ENCODE assay signal across 25 cellular contexts in genomic region chr4:6632125-6632524, GRCh38. TPM values are rescaled to one million over a fixed set of nuclear protein-coding genes. Genes with fewer than 3 reads are reported as not detected.
A peak's percentile ranks its signal among the peaks of the same experiment; 100 is the strongest.
DNase-seq lines count a peak whose midpoint lies in the region; ATAC-seq, FAIRE-seq and TF ChIP-seq lines count a peak whose summit lies in the region.
"Had no signal": no experiment of that assay in that cellular context is flagged by ENCODE, and none has a peak within 500 bp of the region (broad histone marks: within the 10 kb centered on the region; RNA-seq: fewer than 3 reads in every experiment).

No MANE protein-coding gene starts in this region.

- H3K27ac Mint-ChIP-seq in T-helper 2 cell treated with Interferon-gamma antibody and Interleukin-4, amounts not matched to agents 5 μg/mL and 100 μg/mL, for 36 hours: peak overlapping the region; percentile 35
- H3K27ac Mint-ChIP-seq in stimulated activated effector memory CD8-positive, alpha-beta T cell treated with anti-CD3 and anti-CD28 coated beads, Interleukin-12 subunit alpha, Interleukin-12 subunit beta, amount 100 ng/mL, for 72 hours: peak overlapping the region; percentile 6
- H3K27ac Mint-ChIP-seq: HFFc6 had no signal

- POLR2A ChIA-PET in H1 (lab: Charles Lee; ENCODE audit: partially characterized antibody): interaction anchor here (1.4 to 1.8 kb wide), 3 partner anchors 26 to 57 kb away, joined by 3 to 6 read pairs (median 4); partner anchors contain the start of gene MAN2B2

- TF ChIP-seq POLR2A in H1 (IDR thresholded peaks at IDR 0.05; ENCODE audit: control extremely low read depth in 1 of 2, low read depth in 2 of 2, low read length in 2 of 2): no peak

- TF ChIP-seq EP300 in H1 (IDR thresholded peaks at IDR 0.05; ENCODE audit: borderline replicate concordance in 1 of 2, low read depth in 2 of 2, low read length in 2 of 2): no peak

- no peak overlapping the region for H4K5ac ChIP-seq in H1 (ENCODE audit: insufficient read length, low read depth, low read length)

- no peaks in the 10 kb centered on the region for H3K36me3 ChIP-seq in H1 (ENCODE audit: control insufficient read depth in 2 of 4, insufficient read depth in 4 of 4, low read length in 3 of 4)
- H3K36me3 ChIP-seq: BE2C, HAP-1 had no signal

- H3K56ac ChIP-seq in H1 (replicated peaks; ENCODE audit: insufficient read length, low read depth, low read length): no peak overlapping the region

- H3K9me3 ChIP-seq in H1 (ENCODE audit: insufficient read depth in 2 of 2, low read depth in 1 of 2, low read length in 1 of 2): no peaks in the 10 kb centered on the region
- H3K9me3 ChIP-seq: BE2C, HAP-1 had no signal

- H3K4me1 Mint-ChIP-seq in T-helper 2 cell treated with Interferon-gamma antibody and Interleukin-4, amounts not matched to agents 5 μg/mL and 100 μg/mL, for 36 hours (ENCODE audit: low read depth): peaks cover 6% of the 10 kb centered on the region
- no peaks in the 10 kb centered on the region for H3K4me1 Mint-ChIP-seq in stimulated activated effector memory CD8-positive, alpha-beta T cell treated with anti-CD3 and anti-CD28 coated beads, Interleukin-12 subunit alpha, Interleukin-12 subunit beta, amount 100 ng/mL, for 72 hours

- TF ChIP-seq CTCF in C4-2B (conservative IDR thresholded peaks at IDR 0.05): no peak
- TF ChIP-seq CTCF in H1 (IDR thresholded peaks at IDR 0.05; ENCODE audit: control extremely low read depth in 1 of 3, insufficient read depth in 1 of 3, low read depth in 1 of 3, low read length in 3 of 3): no peak

- H4K91ac ChIP-seq in H1 (replicated peaks; ENCODE audit: insufficient read length, low read length): no peak overlapping the region

- no peaks in the 10 kb centered on the region for H3K36me3 Mint-ChIP-seq in T-helper 2 cell treated with Interferon-gamma antibody and Interleukin-4, amounts not matched to agents 5 μg/mL and 100 μg/mL, for 36 hours (ENCODE audit: low read depth)
- no peaks in the 10 kb centered on the region for H3K36me3 Mint-ChIP-seq in stimulated activated effector memory CD8-positive, alpha-beta T cell treated with anti-CD3 and anti-CD28 coated beads, Interleukin-12 subunit alpha, Interleukin-12 subunit beta, amount 100 ng/mL, for 72 hours
- H3K36me3 Mint-ChIP-seq: CD4-positive, CD25-positive, alpha-beta regulatory T cell had no signal

- H3K27ac ChIP-seq in C4-2B (peak overlapping the region; percentile 56), H1 (ENCODE audit: low read depth, low read length) (no peak overlapping the region)
- H3K27ac ChIP-seq: GM23248 had no signal

- H3K4me1 ChIP-seq in H1 (replicated peaks in 1 of 4; ENCODE audit: control insufficient read depth in 3 of 4, insufficient read depth in 4 of 4, low read length in 3 of 4): no peaks in the 10 kb centered on the region; a peak in 1 of 7 replicates
- H3K4me1 ChIP-seq: BE2C had no signal

- no peak overlapping the region for H3K4me3 Mint-ChIP-seq in T-helper 2 cell treated with Interferon-gamma antibody and Interleukin-4, amounts not matched to agents 5 μg/mL and 100 μg/mL, for 36 hours
- H3K4me3 Mint-ChIP-seq in stimulated activated effector memory CD8-positive, alpha-beta T cell treated with anti-CD3 and anti-CD28 coated beads, Interleukin-12 subunit alpha, Interleukin-12 subunit beta, amount 100 ng/mL, for 72 hours: no peak overlapping the region
- H3K4me3 Mint-ChIP-seq: CD4-positive, CD25-positive, alpha-beta regulatory T cell; HFFc6 had no signal

- DNase-seq in T-helper 2 cell treated with Interferon-gamma antibody and Interleukin-4, amounts not matched to agents 5 μg/mL and 100 μg/mL, for 36 hours (ENCODE audit: low spot score): no peak
- no peak for DNase-seq in T-helper 2 cell
- no peak for DNase-seq in H1 (ENCODE audit: low read depth in 1 of 2, low spot score in 2 of 2)
- DNase-seq in stimulated activated effector memory CD8-positive, alpha-beta T cell treated with anti-CD3 and anti-CD28 coated beads, Interleukin-12 subunit alpha, Interleukin-12 subunit beta, amount 100 ng/mL, for 72 hours (ENCODE audit: low spot score in 2 of 2): no peak
- DNase-seq in DMS114 treated with DMSO at 0.1 percent for 48 hours (lab: John Stamatoyannopoulos, UW; ENCODE audit: unreplicated experiment): no peak
- no peak for DNase-seq in NCI-H2171 (lab: John Stamatoyannopoulos, UW)
- DNase-seq: 8988T; ACHN; BE2C; CD4-positive, CD25-positive, alpha-beta regulatory T cell; GM23248; HFFc6; KBM-7; MV-4-11; NCI-H1105; NCI-H1436 treated with DMSO at 0.1 percent for 48 hours; NCI-H187 treated with DMSO at 0.1 percent for 48 hours; NCI-H524 treated with DMSO at 0.1 percent for 48 hours; NCI-H774; RPMI8226; SHP77 had no signal

- H3K9me3 Mint-ChIP-seq in T-helper 2 cell treated with Interferon-gamma antibody and Interleukin-4, amounts not matched to agents 5 μg/mL and 100 μg/mL, for 36 hours: no peaks in the 10 kb centered on the region
- H3K9me3 Mint-ChIP-seq in stimulated activated effector memory CD8-positive, alpha-beta T cell treated with anti-CD3 and anti-CD28 coated beads, Interleukin-12 subunit alpha, Interleukin-12 subunit beta, amount 100 ng/mL, for 72 hours: no peaks in the 10 kb centered on the region
- H3K9me3 Mint-ChIP-seq: CD4-positive, CD25-positive, alpha-beta regulatory T cell; HFFc6 had no signal

- no peak overlapping the region for H3K14ac ChIP-seq in H1 (ENCODE audit: insufficient read length)

- TF ChIP-seq RAD21 in H1 (IDR thresholded peaks at IDR 0.05 in 1 of 2, conservative IDR thresholded peaks at IDR 0.05 in 1 of 2; ENCODE audit: low read depth in 2 of 2, low read length in 2 of 2): no peak

- CTCF ChIA-PET in H1 (lab: Charles Lee; ENCODE audit: partially characterized antibody): interaction anchor here (1.0 to 1.3 kb wide), 3 partner anchors 8 to 242 kb away, joined by 3 to 4 read pairs (median 3); no protein-coding TSS in a partner anchor

- H3K23me2 ChIP-seq in H1 (ENCODE audit: low read depth, low read length): no peaks in the 10 kb centered on the region

- H3K9ac ChIP-seq in H1 (replicated peaks in 1 of 4; ENCODE audit: extremely low read depth in 1 of 4, low read depth in 3 of 4, low read length in 3 of 4): no peak overlapping the region
- H3K9ac ChIP-seq: GM23248 had no signal

- H4K8ac ChIP-seq in H1 (ENCODE audit: extremely low read depth, insufficient read depth, low read length): peak overlapping the region; percentile 51; the same call in 1 of the 2 replicates

- FAIRE-seq in H1 (lab: Jason Lieb, UNC): no peak
- FAIRE-seq: GM18507 had no signal

- H3K27me3 ChIP-seq in H1 (replicated peaks in 1 of 4; ENCODE audit: control insufficient read depth in 3 of 4, extremely low read depth in 1 of 4, insufficient read depth in 3 of 4, low read length in 3 of 4): no peaks in the 10 kb centered on the region
- H3K27me3 ChIP-seq: BE2C had no signal

- H2BK15ac ChIP-seq in H1 (ENCODE audit: low read length): no peak overlapping the region

- no peak overlapping the region for H2BK120ac ChIP-seq in H1 (replicated peaks; ENCODE audit: low read depth, low read length)

- no peaks in the 10 kb centered on the region for H3K27me3 Mint-ChIP-seq in T-helper 2 cell treated with Interferon-gamma antibody and Interleukin-4, amounts not matched to agents 5 μg/mL and 100 μg/mL, for 36 hours (ENCODE audit: low read depth)

- H3K79me2 ChIP-seq in H1 (ENCODE audit: control insufficient read depth in 1 of 2, insufficient read depth in 2 of 2, low read length in 2 of 2): no peaks in the 10 kb centered on the region

- H2BK12ac ChIP-seq in H1 (ENCODE audit: low read depth, low read length): no peak overlapping the region

- H2AK5ac ChIP-seq in H1 (ENCODE audit: low read depth, low read length): no peak overlapping the region

- ATAC-seq in stimulated activated effector memory CD8-positive, alpha-beta T cell treated with anti-CD3 and anti-CD28 coated beads, Interleukin-12 subunit alpha, Interleukin-12 subunit beta, amount 100 ng/mL, for 72 hours: no peak
- ATAC-seq in HG02870 (IDR thresholded peaks at IDR 0.05; ENCODE audit: unreplicated experiment): no peak

- no peaks in the 10 kb centered on the region for H4K20me1 ChIP-seq in H1 (replicated peaks in 1 of 2; ENCODE audit: control insufficient read depth in 1 of 2, insufficient read depth in 2 of 2, low read length in 2 of 2)

- no peak overlapping the region for H3K23ac ChIP-seq in H1 (ENCODE audit: insufficient read length)

- no peak overlapping the region for H3K4me2 ChIP-seq in H1 (ENCODE audit: insufficient read depth in 1 of 2, low read depth in 2 of 2, low read length in 2 of 2)

- H3K4ac ChIP-seq in H1 (replicated peaks; ENCODE audit: insufficient read length, low read depth, low read length): no peak overlapping the region

- H2BK20ac ChIP-seq in H1 (ENCODE audit: low read length): no peak overlapping the region

- no peak overlapping the region for H2BK5ac ChIP-seq in H1 (ENCODE audit: low read depth, low read length)

- no peaks in the 10 kb centered on the region for H3K79me1 ChIP-seq in H1 (ENCODE audit: low read depth, low read length)

- WGBS in H1 (ENCODE audit: extremely low coverage in 1 of 2, insufficient coverage in 1 of 2, insufficient read length in 1 of 2, insufficient replicate concordance in 2 of 2, low coverage in 1 of 2, low lambda C conversion rate in 2 of 2, missing lambda C conversion rate in 1 of 2), 2 experiments: 79% methylated on average over 4 of the region's 4 CpGs; no CpG with 5 or more reads in 1 of the 2 experiments

- H3K4me3 ChIP-seq in H1 (ENCODE audit: extremely low read depth in 1 of 4, insufficient read depth in 2 of 4, low read depth in 3 of 4, low read length in 4 of 4): no peak overlapping the region
- H3K4me3 ChIP-seq: GM23248, HAP-1 had no signal

- no peak overlapping the region for H2AFZ ChIP-seq in H1 (ENCODE audit: low read length)
- H2AFZ ChIP-seq: GM23248 had no signal

- H3K18ac ChIP-seq in H1 (ENCODE audit: extremely low read depth, low read length): no peak overlapping the region

RNA-seq across cellular contexts. Expression of gene MRFAP1, which starts 8.4 kb away (rescaled TPM):
- 307 and 313 TPM in 2 replicates for total RNA-seq in H1 (2021; fragmentation: NEBNext Ultra II Directional; extraction: Animal tissue kit (Norgen Biotek cat#: 25700))
- 108 and 156 TPM in 2 replicates for polyA plus RNA-seq in H1 (2011; rRNA removed)
- polyA plus RNA-seq in H1 (2011; cell fraction: cytosol; rRNA removed): 229 TPM
- polyA plus RNA-seq in H1 (2011; cell fraction: nucleus; rRNA removed): 155 TPM
- polyA plus RNA-seq in H1 (2012, experiment 1 of 2): 320 to 373 TPM (median 340 TPM) in 4 replicates
- 100 TPM for polyA plus RNA-seq in H1 (2012, experiment 2 of 2)
- 204 TPM for polyA plus RNA-seq in H1 (2013, experiment 1 of 2)
- polyA plus RNA-seq in H1 (2013, experiment 2 of 2): 222 TPM
- 24.7 and 28.8 TPM in 2 replicates for polyA minus RNA-seq in H1 (2011; rRNA and poly(A)+ RNA removed)
- polyA minus RNA-seq in H1 (2011; cell fraction: cytosol; rRNA and poly(A)+ RNA removed): 67.1 TPM
- polyA minus RNA-seq in H1 (2011; cell fraction: nucleus; rRNA and poly(A)+ RNA removed): 29.4 TPM

RNA-seq across cellular contexts. Expression of gene MAN2B2, which starts 57.1 kb away (rescaled TPM):
- total RNA-seq in H1 (2021; fragmentation: NEBNext Ultra II Directional; extraction: Animal tissue kit (Norgen Biotek cat#: 25700)): 4.0 and 4.1 TPM in 2 replicates
- 3.3 and 5.8 TPM in 2 replicates for polyA plus RNA-seq in H1 (2011; rRNA removed)
- polyA plus RNA-seq in H1 (2011; cell fraction: cytosol; rRNA removed): 3.4 TPM
- 9.7 TPM for polyA plus RNA-seq in H1 (2011; cell fraction: nucleus; rRNA removed)
- polyA plus RNA-seq in H1 (2012, experiment 1 of 2): 1.8 to 4.3 TPM (median 3.6 TPM) in 4 replicates
- polyA plus RNA-seq in H1 (2012, experiment 2 of 2): 1.4 TPM
- polyA plus RNA-seq in H1 (2013, experiment 1 of 2): 3.7 TPM
- 4.0 TPM for polyA plus RNA-seq in H1 (2013, experiment 2 of 2)
- polyA minus RNA-seq in H1 (2011; rRNA and poly(A)+ RNA removed): 3.2 and 4.5 TPM in 2 replicates
- polyA minus RNA-seq in H1 (2011; cell fraction: cytosol; rRNA and poly(A)+ RNA removed): 2.6 TPM
- polyA minus RNA-seq in H1 (2011; cell fraction: nucleus; rRNA and poly(A)+ RNA removed): 7.5 TPM
